In genomic region chr12:4628406-4628805, GRCh38 we compare ENCODE assay signal across 28 cellular contexts.
"Had no signal": no experiment of that assay in that cellular context is flagged by ENCODE, and none has a peak within 500 bp of the region (broad histone marks: within the 10 kb centered on the region; RNA-seq: fewer than 3 reads in every experiment).

No MANE protein-coding gene starts in this region.

- DNase-seq: dermis blood vessel endothelial cell; effector memory CD4-positive, alpha-beta T cell; foreskin fibroblast; glutamatergic neuron; heart right ventricle; hippocampal formation; left cardiac atrium; left lung; mesendoderm; midbrain; naive thymus-derived CD4-positive, alpha-beta T cell; stimulated activated CD4-positive, alpha-beta T cell treated with anti-CD3 and anti-CD28 coated beads, Interleukin-12 subunit alpha, Interleukin-12 subunit beta, amount 100 ng/mL, for 4 hours; stimulated activated CD4-positive, alpha-beta T cell treated with anti-CD3 and anti-CD28 coated beads, Interleukin-1b, Interleukin-23, amount 100 ng/mL, for 48 hours; stimulated activated CD4-positive, alpha-beta T cell treated with anti-CD3 and anti-CD28 coated beads, Interleukin-4, amount 100 ng/mL, for 1 hour; stimulated activated CD8-positive, alpha-beta memory T cell treated with anti-CD3 and anti-CD28 coated beads, Interleukin-4, amount 100 ng/mL, for 48 hours; stimulated activated naive CD4-positive, alpha-beta T cell; stimulated activated naive CD8-positive, alpha-beta T cell treated with anti-CD3 and anti-CD28 coated beads, Interleukin-15, amount 100 ng/mL, for 72 hours had no signal

- H3K4me3 Mint-ChIP-seq: naive thymus-derived CD4-positive, alpha-beta T cell; nephron; neural progenitor cell; stimulated activated naive CD8-positive, alpha-beta T cell treated with anti-CD3 and anti-CD28 coated beads, Interleukin-15, amount 100 ng/mL, for 72 hours; type B pancreatic cell had no signal

- H3K9me3 ChIP-seq: heart right ventricle, left lung, prostate gland, right atrium auricular region, suprapubic skin had no signal

- H3K4me1 ChIP-seq: heart right ventricle, left lung, prostate gland, right atrium auricular region, suprapubic skin had no signal

- H3K27me3 ChIP-seq: heart right ventricle, left lung, neural progenitor cell, right atrium auricular region, suprapubic skin had no signal

- H3K27me3 Mint-ChIP-seq: stimulated activated naive CD8-positive, alpha-beta T cell treated with anti-CD3 and anti-CD28 coated beads, Interleukin-15, amount 100 ng/mL, for 72 hours had no signal

- H3K36me3 ChIP-seq: left lung, neural progenitor cell, prostate gland, right atrium auricular region, suprapubic skin had no signal

- H3K27ac ChIP-seq: coronary artery, epithelial cell of prostate, heart right ventricle, left lung, neural progenitor cell, prostate gland, right atrium auricular region, suprapubic skin had no signal

- ATAC-seq: esophagus mucosa; heart right ventricle; left cardiac atrium; left lung; naive thymus-derived CD4-positive, alpha-beta T cell; sciatic nerve; stimulated activated naive CD8-positive, alpha-beta T cell treated with anti-CD3 and anti-CD28 coated beads, Interleukin-15, amount 100 ng/mL, for 72 hours had no signal

- H3K36me3 Mint-ChIP-seq: neural progenitor cell had no signal

- H3K4me3 ChIP-seq: coronary artery, heart right ventricle, left lung, neural progenitor cell, prostate gland, right atrium auricular region, smooth muscle cell, suprapubic skin had no signal

- H3K4me1 Mint-ChIP-seq: naive thymus-derived CD4-positive, alpha-beta T cell; nephron; stimulated activated naive CD8-positive, alpha-beta T cell treated with anti-CD3 and anti-CD28 coated beads, Interleukin-15, amount 100 ng/mL, for 72 hours had no signal

- H3K27ac Mint-ChIP-seq: naive thymus-derived CD4-positive, alpha-beta T cell; nephron; neural progenitor cell; stimulated activated naive CD8-positive, alpha-beta T cell treated with anti-CD3 and anti-CD28 coated beads, Interleukin-15, amount 100 ng/mL, for 72 hours; type B pancreatic cell had no signal

- H3K9me3 Mint-ChIP-seq: naive thymus-derived CD4-positive, alpha-beta T cell; stimulated activated naive CD8-positive, alpha-beta T cell treated with anti-CD3 and anti-CD28 coated beads, Interleukin-15, amount 100 ng/mL, for 72 hours; type B pancreatic cell had no signal
